In the genomic region with DNA sequence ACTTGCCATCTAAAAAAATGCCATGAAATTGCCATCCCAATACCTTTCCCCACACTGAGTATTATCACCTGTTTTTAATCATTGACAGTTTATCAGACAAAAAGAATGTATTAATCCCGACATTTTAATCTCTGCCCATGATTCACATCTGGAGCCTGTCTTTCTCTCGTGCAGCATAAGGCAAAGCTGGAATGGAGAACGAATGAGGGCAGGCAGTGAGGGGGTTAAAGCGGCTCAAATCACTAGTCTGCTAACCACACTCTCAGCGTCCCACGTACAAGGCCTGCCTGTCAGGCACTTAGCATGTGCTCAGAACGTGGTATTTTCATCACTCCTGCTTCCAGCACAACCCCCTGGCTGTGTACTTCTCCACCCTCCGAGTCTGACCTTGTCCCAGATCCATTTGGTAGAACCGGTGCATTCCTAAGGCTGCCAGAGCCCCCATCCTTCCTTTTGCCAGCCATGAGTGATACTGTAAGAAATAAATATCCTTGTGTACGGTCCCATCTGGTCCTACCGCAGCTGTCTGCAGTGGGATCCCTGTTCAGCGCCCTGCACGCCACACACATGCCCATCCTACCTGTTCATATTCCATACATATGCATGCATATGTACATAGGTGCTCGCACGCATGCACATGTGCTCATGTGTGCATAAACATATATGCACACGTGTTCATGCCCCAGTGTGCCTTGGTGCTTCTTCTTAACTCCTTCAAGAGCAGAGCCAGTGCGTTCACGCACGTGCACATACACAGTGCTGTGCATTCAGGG, we compare ENCODE assay signal across 1 cellular context.
TF ChIP-seq lines count a peak whose summit lies in the region.

No MANE protein-coding gene starts in this region.

TF ChIP-seq in HepG2, 621 proteins besides CTCF, POLR2A, EP300 and RAD21:
- TF ChIP-seq PTBP1 (IDR thresholded peaks at IDR 0.05; ENCODE audit: low read depth, low read length, poor library complexity, severe bottlenecking) (no peak), ZNF652 (CRISPR knock-in tag; IDR thresholded peaks at IDR 0.05; ENCODE audit: borderline replicate concordance, low read depth) (peak; percentile 63; the same call in 1 of the 2 replicates)
- TF ChIP-seq, protein P1, sequence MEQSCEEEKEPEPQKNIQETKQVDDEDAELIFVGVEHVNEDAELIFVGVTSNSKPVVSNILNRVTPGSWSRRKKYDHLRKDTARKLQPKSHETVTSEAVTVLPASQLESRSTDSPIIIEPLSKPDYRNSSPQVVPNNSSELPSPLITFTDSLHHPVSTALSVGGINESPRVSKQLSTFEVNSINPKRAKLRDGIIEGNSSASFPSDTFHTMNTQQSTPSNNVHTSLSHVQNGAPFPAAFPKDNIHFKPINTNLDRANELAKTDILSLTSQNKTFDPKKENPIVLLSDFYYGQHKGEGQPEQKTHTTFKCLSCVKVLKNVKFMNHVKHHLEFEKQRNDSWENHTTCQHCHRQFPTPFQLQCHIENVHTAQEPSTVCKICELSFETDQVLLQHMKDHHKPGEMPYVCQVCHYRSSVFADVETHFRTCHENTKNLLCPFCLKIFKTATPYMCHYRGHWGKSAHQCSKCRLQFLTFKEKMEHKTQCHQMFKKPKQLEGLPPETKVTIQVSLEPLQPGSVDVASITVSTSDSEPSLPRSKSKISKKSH (CRISPR knock-in tag; IDR thresholded peaks at IDR 0.05; ENCODE audit: borderline replicate concordance) = 0 out of 2 replicates have a peak, but pooled peaks have one; percentile 42
- TF ChIP-seq, protein P2, sequence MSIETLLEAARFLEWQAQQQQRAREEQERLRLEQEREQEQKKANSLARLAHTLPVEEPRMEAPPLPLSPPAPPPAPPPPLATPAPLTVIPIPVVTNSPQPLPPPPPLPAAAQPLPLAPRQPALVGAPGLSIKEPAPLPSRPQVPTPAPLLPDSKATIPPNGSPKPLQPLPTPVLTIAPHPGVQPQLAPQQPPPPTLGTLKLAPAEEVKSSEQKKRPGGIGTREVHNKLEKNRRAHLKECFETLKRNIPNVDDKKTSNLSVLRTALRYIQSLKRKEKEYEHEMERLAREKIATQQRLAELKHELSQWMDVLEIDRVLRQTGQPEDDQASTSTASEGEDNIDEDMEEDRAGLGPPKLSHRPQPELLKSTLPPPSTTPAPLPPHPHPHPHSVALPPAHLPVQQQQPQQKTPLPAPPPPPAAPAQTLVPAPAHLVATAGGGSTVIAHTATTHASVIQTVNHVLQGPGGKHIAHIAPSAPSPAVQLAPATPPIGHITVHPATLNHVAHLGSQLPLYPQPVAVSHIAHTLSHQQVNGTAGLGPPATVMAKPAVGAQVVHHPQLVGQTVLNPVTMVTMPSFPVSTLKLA (IDR thresholded peaks at IDR 0.05) = peak; percentile 95
